Comparison of ENCODE assay signal across 25 cellular contexts in genomic region chr7:115704884-115705283, GRCh38.
"Had no signal": no experiment of that assay in that cellular context is flagged by ENCODE, and none has a peak within 500 bp of the region (broad histone marks: within the 10 kb centered on the region; RNA-seq: fewer than 3 reads in every experiment).

No MANE protein-coding gene starts in this region.

- H3K4me3 Mint-ChIP-seq: IgD-negative memory B cell had no signal

- DNase-seq: Kasumi-1; MM.1S; NCI-H1092 treated with DMSO at 0.1 percent for 48 hours; NCI-H1436 treated with DMSO at 0.1 percent for 48 hours; NCI-H1694; NCI-H187 treated with DMSO at 0.1 percent for 48 hours; NCI-H2029 treated with DMSO at 0.1 percent for 48 hours; NCI-H2171 treated with DMSO at 0.1 percent for 48 hours; NCI-H345; NCI-H446 treated with DMSO at 0.1 percent for 48 hours; NCI-H510A treated with DMSO at 0.1 percent for 48 hours; NCI-H526; NCI-H748 treated with DMSO at 0.1 percent for 48 hours; NK-92 treated with Interleukin-12 subunit alpha and Interleukin-12 subunit beta, amount 100 ng/mL, for 24 hours; PC-3; SHP77; SK-N-SH; SW 1271 had no signal

- FAIRE-seq: HTR-8/SVneo, K562 had no signal

- H3K27ac ChIP-seq: HL-60, KMS-11, RWPE1 had no signal

- H3K4me3 ChIP-seq: K562 had no signal

- H3K27ac Mint-ChIP-seq: IgD-negative memory B cell had no signal

- ATAC-seq: K562, Panc1, PC-3 had no signal

- H3K36me3 Mint-ChIP-seq: IgD-negative memory B cell had no signal

- H3K4me1 Mint-ChIP-seq: IgD-negative memory B cell had no signal

- H3K9me3 ChIP-seq: SK-N-SH had no signal

- H3K27me3 Mint-ChIP-seq: IgD-negative memory B cell had no signal

- H3K9me3 Mint-ChIP-seq: IgD-negative memory B cell had no signal
